ENCODE assay signal across 12 cellular contexts in genomic region chr11:64691543-64691942, GRCh38. TPM values are rescaled to one million over a fixed set of nuclear protein-coding genes. Genes with fewer than 3 reads are reported as not detected.
"Had no signal": no experiment of that assay in that cellular context is flagged by ENCODE, and none has a peak within 500 bp of the region (broad histone marks: within the 10 kb centered on the region; RNA-seq: fewer than 3 reads in every experiment).

No MANE protein-coding gene starts in this region.

- H3K4me1 ChIP-seq: HAP-1 had no signal

- H3K4me2 ChIP-seq: KMS-11 had no signal

- H3K9me3 ChIP-seq: HAP-1 had no signal

- H3K36me3 ChIP-seq: HAP-1 had no signal

- H3K27ac ChIP-seq: GM23248, KMS-11 had no signal

- H3K9me3 Mint-ChIP-seq: HFFc6 had no signal

- H3K27ac Mint-ChIP-seq: HFFc6 had no signal

- FAIRE-seq: HTR-8/SVneo had no signal

- DNase-seq: GM23248, GOT3, H7, HFFc6, IMR-90, KBM-7 had no signal

- H3K4me3 Mint-ChIP-seq: HFFc6 had no signal

- ATAC-seq: HCT116 had no signal

- H3K4me3 ChIP-seq: GM23248, HAP-1 had no signal

- H3K9ac ChIP-seq: GM23248, KMS-11 had no signal

RNA-seq across cellular contexts. Expression of gene NRXN2, which starts 31.5 kb away (rescaled TPM):
- total RNA-seq: HT-29 had no signal

RNA-seq across cellular contexts. Expression of gene RASGRP2, which starts 52.4 kb away (rescaled TPM):
- total RNA-seq: GM23248, H4, HT-29, IMR-90 had no signal
